Comparison of ENCODE assay signal across 8 cellular contexts in genomic region chr13:102402292-102402691, GRCh38. TPM values are rescaled to one million over a fixed set of nuclear protein-coding genes. Genes with fewer than 3 reads are reported as not detected.
A peak's percentile ranks its signal among the peaks of the same experiment; 100 is the strongest.
DNase-seq lines count a peak whose midpoint lies in the region; ATAC-seq and TF ChIP-seq lines count a peak whose summit lies in the region.

No MANE protein-coding gene starts in this region.

- no peaks in the 10 kb centered on the region for H3K36me3 ChIP-seq in HEK293 (ENCODE audit: control insufficient read depth in 2 of 2, insufficient read depth in 1 of 2, low read length in 2 of 2)
- no peaks in the 10 kb centered on the region for H3K36me3 ChIP-seq in muscle layer of duodenum (ENCODE audit: control insufficient read depth in 1 of 2, insufficient read depth in 2 of 2, low read length in 2 of 2)

- POLR2A ChIA-PET in HEK293 (lab: Yijun Ruan, JAX) = no interaction called here
- POLR2A ChIA-PET in activated B cell treated with CpG ODN at 0.5 μM for 24 hours (lab: Charles Lee) = no interaction called here

- H3K9me3 Mint-ChIP-seq in activated B cell treated with CpG ODN at 0.5 μM for 24 hours (no peaks in the 10 kb centered on the region), endothelial cell (ENCODE audit: unreplicated experiment) (no peaks in the 10 kb centered on the region), type B pancreatic cell (no peaks in the 10 kb centered on the region)

- H3K27me3 ChIP-seq in muscle layer of duodenum (ENCODE audit: low read depth, low read length) = peaks cover 4% of the 10 kb centered on the region

- peaks cover 29% of the 10 kb centered on the region for H3K4me1 Mint-ChIP-seq in activated B cell treated with CpG ODN at 0.5 μM for 24 hours
- H3K4me1 Mint-ChIP-seq in endothelial cell (ENCODE audit: unreplicated experiment) = peaks cover 18% of the 10 kb centered on the region
- H3K4me1 Mint-ChIP-seq in type B pancreatic cell (ENCODE audit: unreplicated experiment) = peaks cover 9% of the 10 kb centered on the region

- peak; percentile 52 for ATAC-seq in activated B cell treated with CpG ODN at 0.5 μM for 24 hours (ENCODE audit: low read depth)

- DNase-seq in Ammon's horn (ENCODE audit: low spot score) (peak; percentile 85), activated B cell treated with CpG ODN at 0.5 μM for 24 hours (no peak), endothelial cell (ENCODE audit: low spot score) (peak; percentile 41), type B pancreatic cell (ENCODE audit: extremely low spot score, unreplicated experiment) (no peak), NCI-H510A treated with DMSO at 0.1 percent for 48 hours (lab: John Stamatoyannopoulos, UW) (no peak), DMS 273 treated with DMSO at 0.1 percent for 48 hours (lab: John Stamatoyannopoulos, UW) (no peak)

- H3K9me3 ChIP-seq in HEK293 (ENCODE audit: control insufficient read depth, insufficient read depth, low read depth, low read length) (no peaks in the 10 kb centered on the region), muscle layer of duodenum (ENCODE audit: control insufficient read depth in 1 of 2, low read length in 2 of 2) (no peaks in the 10 kb centered on the region)

- intact Hi-C loops in activated B cell treated with CpG ODN at 0.5 μM for 24 hours (cut with micrococcal nuclease) = no loop called here

- CTCF ChIA-PET in HEK293 (lab: Yijun Ruan, JAX) (no interaction called here), activated B cell treated with CpG ODN at 0.5 μM for 24 hours (lab: Charles Lee) (no interaction called here)

- TF ChIP-seq CTCF in HEK293 (tag by site-specific recombination; IDR thresholded peaks at IDR 0.05) (no peak), activated B cell treated with CpG ODN at 0.5 μM for 24 hours (IDR thresholded peaks at IDR 0.05) (no peak), endothelial cell (IDR thresholded peaks at IDR 0.05; ENCODE audit: unreplicated experiment) (no peak), type B pancreatic cell (conservative IDR thresholded peaks at IDR 0.05) (peak; percentile 17)

- H3K4me1 ChIP-seq in HEK293 (ENCODE audit: control insufficient read depth, insufficient read depth, low read length) (no peaks in the 10 kb centered on the region), muscle layer of duodenum (ENCODE audit: control insufficient read depth in 1 of 2, insufficient read depth in 2 of 2, low read length in 2 of 2) (peaks cover 3 to 18% of the 10 kb centered on the region in 2 donors)

- H3K27ac Mint-ChIP-seq in activated B cell treated with CpG ODN at 0.5 μM for 24 hours (no peak overlapping the region), endothelial cell (ENCODE audit: unreplicated experiment) (no peak overlapping the region), type B pancreatic cell (no peak overlapping the region)

- no peak overlapping the region for H3K4me3 ChIP-seq in HEK293 (ENCODE audit: low read depth, low read length)
- peak overlapping the region; percentile 72 to 88 for H3K4me3 ChIP-seq in muscle layer of duodenum (ENCODE audit: low read depth in 1 of 2, low read length in 2 of 2)

- H3K36me3 Mint-ChIP-seq in activated B cell treated with CpG ODN at 0.5 μM for 24 hours (ENCODE audit: low read depth) = no peaks in the 10 kb centered on the region
- H3K36me3 Mint-ChIP-seq in endothelial cell (ENCODE audit: low read depth, unreplicated experiment) = no peaks in the 10 kb centered on the region
- no peaks in the 10 kb centered on the region for H3K36me3 Mint-ChIP-seq in type B pancreatic cell

- H3K27me3 Mint-ChIP-seq in activated B cell treated with CpG ODN at 0.5 μM for 24 hours (peaks cover 37% of the 10 kb centered on the region), endothelial cell (ENCODE audit: unreplicated experiment) (peaks cover 13% of the 10 kb centered on the region), type B pancreatic cell (peaks cover 90% of the 10 kb centered on the region)

- no peak overlapping the region for H3K4me3 Mint-ChIP-seq in activated B cell treated with CpG ODN at 0.5 μM for 24 hours
- peak overlapping the region; percentile 11 for H3K4me3 Mint-ChIP-seq in endothelial cell (ENCODE audit: unreplicated experiment)
- peak overlapping the region; percentile 81 for H3K4me3 Mint-ChIP-seq in type B pancreatic cell

- no peak overlapping the region for H3K27ac ChIP-seq in HEK293 (ENCODE audit: extremely low read depth, low read depth, low read length)
- H3K27ac ChIP-seq in muscle layer of duodenum (ENCODE audit: low read length) = no peak overlapping the region

TF ChIP-seq in HEK293, 187 proteins besides CTCF, POLR2A, EP300 and RAD21:
- TF ChIP-seq ZNF155 (tag by site-specific recombination; IDR thresholded peaks at IDR 0.05) (no peak), ZBTB17 (tag by site-specific recombination; IDR thresholded peaks at IDR 0.05) (0 out of 2 replicates have a peak, but pooled peaks have one; percentile 4)

RNA-seq across cellular contexts. Expression of gene FGF14, which starts 0.4 kb away (rescaled TPM):
- total RNA-seq in activated B cell treated with CpG ODN at 0.5 μM for 24 hours (not detected in 2 replicates), endothelial cell (ENCODE audit: unreplicated experiment) (0.13 TPM), type B pancreatic cell (ENCODE audit: low replicate concordance) (4.2 and 6.7 TPM in 2 replicates)

Comparison
In these comparisons a context has a peak if more than half of its experiments do, and no peak if none do; other contexts are left out.
1. DNase-seq: peak in Ammon's horn (single experiment) and endothelial cell (single experiment); none in activated B cell treated with CpG ODN at 0.5 μM for 24 hours (single experiment), type B pancreatic cell (single experiment), NCI-H510A treated with DMSO at 0.1 percent for 48 hours (single experiment) and DMS 273 treated with DMSO at 0.1 percent for 48 hours (single experiment).